33 cellular contexts compared by ENCODE assay signal in genomic region chr5:75245023-75245422, GRCh38.
"Had no signal": no experiment of that assay in that cellular context is flagged by ENCODE, and none has a peak within 500 bp of the region (broad histone marks: within the 10 kb centered on the region; RNA-seq: fewer than 3 reads in every experiment).

No MANE protein-coding gene starts in this region.

- H3K9me3 ChIP-seq: adrenal gland, body of pancreas, breast epithelium had no signal

- H3K4me3 ChIP-seq: adrenal gland, body of pancreas, breast epithelium had no signal

- H3K27me3 ChIP-seq: adrenal gland, body of pancreas, brain microvascular endothelial cell, breast epithelium had no signal

- FAIRE-seq: astrocyte, TTC549 had no signal

- DNase-seq: activated B cell treated with CpG ODN at 0.5 μM for 24 hours; activated CD4-positive, alpha-beta memory T cell treated with anti-CD3 and anti-CD28 coated beads for 36 hours; activated CD4-positive, alpha-beta T cell treated with anti-CD3 and anti-CD28 coated beads for 4 hours; activated CD4-positive, alpha-beta T cell treated with anti-CD3 and anti-CD28 coated beads, Interleukin-2, amount 10 ng/mL, durations not matched to agents 24 days and 14 days; activated CD4-positive, alpha-beta T cell treated with anti-CD3 and anti-CD28 coated beads, Interleukin-2, amount 50 U/mL, for 1 hour; activated CD4-positive, alpha-beta T cell treated with anti-CD3 and anti-CD28 coated beads, Interleukin-2, amount 50 U/mL, for 4 hours; activated CD4-positive, CD25-positive, alpha-beta regulatory T cell treated with anti-CD3 and anti-CD28 coated beads, Interleukin-2, amount 50 U/mL, for 72 hours; activated CD8-positive, alpha-beta memory T cell treated with anti-CD3 and anti-CD28 coated beads, Interleukin-2, amount 50 U/mL, for 4 hours; activated CD8-positive, alpha-beta T cell treated with anti-CD3 and anti-CD28 coated beads for 36 hours; activated effector memory CD4-positive, alpha-beta T cell treated with anti-CD3 and anti-CD28 coated beads, Interleukin-2, amount 50 U/mL, for 16 hours; activated gamma-delta T cell treated with Interleukin-2 at 50 U/mL for 16 hours; activated naive CD4-positive, alpha-beta T cell; activated naive CD4-positive, alpha-beta T cell treated with anti-CD3 and anti-CD28 coated beads for 36 hours; activated naive CD4-positive, alpha-beta T cell treated with anti-CD3 and anti-CD28 coated beads, Interleukin-2, amount 50 U/mL, for 16 hours; activated naive CD8-positive, alpha-beta T cell treated with anti-CD3 and anti-CD28 coated beads for 36 hours; activated T-cell treated with anti-CD3 and anti-CD28 coated beads for 4 hours; activated T-cell treated with anti-CD3 and anti-CD28 coated beads, Interleukin-2, amount 50 U/mL, for 1 hour; activated T-cell treated with anti-CD3 and anti-CD28 coated beads, Interleukin-2, amount 50 U/mL, for 4 hours; activated T-cell treated with anti-CD3 and anti-CD28 coated beads, Interleukin-2, amount 50 U/mL, for 72 hours; adrenal gland; amniotic stem cell; aorta; body of pancreas; brain microvascular endothelial cell; central memory CD4-positive, alpha-beta T cell; T-helper 2 cell; T-helper 9 cell had no signal

- H3K36me3 ChIP-seq: adrenal gland, brain microvascular endothelial cell, breast epithelium had no signal

- H3K27ac ChIP-seq: adrenal gland, body of pancreas, brain microvascular endothelial cell, breast epithelium, VCaP had no signal

- ATAC-seq: activated CD8-positive, alpha-beta T cell treated with anti-CD3 and anti-CD28 coated beads for 36 hours; activated naive CD4-positive, alpha-beta T cell treated with anti-CD3 and anti-CD28 coated beads, Interleukin-2, amount 50 U/mL, for 72 hours; activated T-cell treated with anti-CD3 and anti-CD28 coated beads, Interleukin-2, amount 50 U/mL, for 4 hours; activated T-cell treated with anti-CD3 and anti-CD28 coated beads, Interleukin-2, amount 50 U/mL, for 72 hours; activated T-helper 17 cell treated with anti-CD3 and anti-CD28 coated beads, Interleukin-2, amount 50 U/mL, for 72 hours; body of pancreas had no signal

- H3K4me1 ChIP-seq: adrenal gland, body of pancreas, breast epithelium had no signal
